ENCODE assay signal across 12 cellular contexts in genomic region chr7:80335473-80336232, GRCh38.
DNase-seq lines count a peak whose midpoint lies in the region; ATAC-seq and TF ChIP-seq lines count a peak whose summit lies in the region.
"Had no signal": no experiment of that assay in that cellular context is flagged by ENCODE, and none has a peak within 500 bp of the region (broad histone marks: within the 10 kb centered on the region; RNA-seq: fewer than 3 reads in every experiment).

No MANE protein-coding gene starts in this region.

- H3K27ac Mint-ChIP-seq in T-helper 2 cell treated with Interferon-gamma antibody and Interleukin-4, amounts not matched to agents 5 μg/mL and 100 μg/mL, for 36 hours = no peak overlapping the region
- H3K27ac Mint-ChIP-seq in CD8-positive, alpha-beta T cell = no peak overlapping the region
- H3K27ac Mint-ChIP-seq: activated B cell treated with CpG ODN at 0.5 μM for 24 hours had no signal

- peak overlapping the region; percentile 34 for H3K4me2 ChIP-seq in hepatocyte

- H3K36me3 ChIP-seq in hepatocyte (replicated peaks; ENCODE audit: insufficient read depth, low read depth) (no peaks in the 10 kb centered on the region), subcutaneous abdominal adipose tissue (ENCODE audit: control insufficient read depth in 5 of 5, insufficient read depth in 5 of 5, low read length in 5 of 5) (no peaks in the 10 kb centered on the region)
- no peaks in the 10 kb centered on the region for H3K36me3 ChIP-seq in CD8-positive, alpha-beta T cell (ENCODE audit: insufficient read depth, low read length)
- H3K36me3 ChIP-seq: pancreas had no signal

- no peak for TF ChIP-seq CTCF in hepatocyte (IDR thresholded peaks at IDR 0.05; ENCODE audit: poor library complexity)
- TF ChIP-seq CTCF in CD8-positive, alpha-beta T cell (IDR thresholded peaks at IDR 0.05) = no peak

- 30% methylated on average over 8 of the region's 8 CpGs for WGBS in hepatocyte (ENCODE audit: low lambda C conversion rate, missing lambda C conversion rate)

- intact Hi-C loops in CD8-positive, alpha-beta T cell (cut with DNase I, micrococcal nuclease) = no loop called here

- no peak for ATAC-seq in GM19035 (IDR thresholded peaks at IDR 0.05; ENCODE audit: unreplicated experiment)
- ATAC-seq in CD8-positive, alpha-beta T cell = no peak

- POLR2A ChIA-PET in CD8-positive, alpha-beta T cell (lab: Charles Lee) = interaction anchor here (0.6 kb wide), 1 partner anchor 262 kb away, joined by 4 read pairs; no protein-coding TSS in a partner anchor

- H3K9me3 ChIP-seq in hepatocyte (ENCODE audit: low read depth) (no peaks in the 10 kb centered on the region), subcutaneous abdominal adipose tissue (ENCODE audit: control insufficient read depth in 5 of 5, low read length in 5 of 5) (no peaks in the 10 kb centered on the region)
- H3K9me3 ChIP-seq in CD8-positive, alpha-beta T cell (ENCODE audit: low read length) = no peaks in the 10 kb centered on the region
- H3K9me3 ChIP-seq: pancreas had no signal

- H3K27ac ChIP-seq in hepatocyte (peak overlapping the region; percentile 59), subcutaneous abdominal adipose tissue (ENCODE audit: low read depth, low read length) (peak overlapping the region; percentile 10)
- no peak overlapping the region for H3K27ac ChIP-seq in CD8-positive, alpha-beta T cell (ENCODE audit: low read depth, low read length)
- H3K27ac ChIP-seq: 22Rv1, pancreas had no signal

- H3K27me3 Mint-ChIP-seq in T-helper 2 cell treated with Interferon-gamma antibody and Interleukin-4, amounts not matched to agents 5 μg/mL and 100 μg/mL, for 36 hours (ENCODE audit: low read depth) = peaks cover 2% of the 10 kb centered on the region
- no peaks in the 10 kb centered on the region for H3K27me3 Mint-ChIP-seq in CD8-positive, alpha-beta T cell (ENCODE audit: low read depth)
- H3K27me3 Mint-ChIP-seq: activated B cell treated with CpG ODN at 0.5 μM for 24 hours had no signal

- no peaks in the 10 kb centered on the region for H3K27me3 ChIP-seq in hepatocyte
- no peaks in the 10 kb centered on the region for H3K27me3 ChIP-seq in subcutaneous abdominal adipose tissue (ENCODE audit: control insufficient read depth in 5 of 5, insufficient read depth in 4 of 5, low read length in 5 of 5)
- no peaks in the 10 kb centered on the region for H3K27me3 ChIP-seq in CD8-positive, alpha-beta T cell (ENCODE audit: insufficient read depth, low read length)
- H3K27me3 ChIP-seq: pancreas had no signal

- no peaks in the 10 kb centered on the region for H4K20me1 ChIP-seq in hepatocyte (ENCODE audit: insufficient read depth, poor library complexity, severe bottlenecking)

- DNase-seq in NCI-H1417 (lab: John Stamatoyannopoulos, UW) (peak in 2 of 3 experiments; percentile 77 to 89), NCI-H1417 treated with DMSO at 0.1 percent for 48 hours (lab: John Stamatoyannopoulos, UW) (no peak), OCI-M1 (lab: John Stamatoyannopoulos, UW) (peak; percentile 72), hepatocyte (ENCODE audit: low spot score) (peak; percentile 76)
- no peak for DNase-seq in T-helper 2 cell treated with Interferon-gamma antibody and Interleukin-4, amounts not matched to agents 5 μg/mL and 100 μg/mL, for 36 hours (ENCODE audit: low spot score)
- DNase-seq in CD8-positive, alpha-beta T cell = no peak
- DNase-seq: activated B cell treated with CpG ODN at 0.5 μM for 24 hours, GDM1, pancreas had no signal

- no peaks in the 10 kb centered on the region for H3K36me3 Mint-ChIP-seq in T-helper 2 cell treated with Interferon-gamma antibody and Interleukin-4, amounts not matched to agents 5 μg/mL and 100 μg/mL, for 36 hours (ENCODE audit: low read depth)
- no peaks in the 10 kb centered on the region for H3K36me3 Mint-ChIP-seq in CD8-positive, alpha-beta T cell

- H3K9me3 Mint-ChIP-seq in T-helper 2 cell treated with Interferon-gamma antibody and Interleukin-4, amounts not matched to agents 5 μg/mL and 100 μg/mL, for 36 hours = no peaks in the 10 kb centered on the region
- peaks cover 2% of the 10 kb centered on the region for H3K9me3 Mint-ChIP-seq in CD8-positive, alpha-beta T cell

- CTCF ChIA-PET in CD8-positive, alpha-beta T cell (lab: Charles Lee) = no interaction called here

- no peaks in the 10 kb centered on the region for H3K79me2 ChIP-seq in hepatocyte

- H3K4me1 Mint-ChIP-seq in T-helper 2 cell treated with Interferon-gamma antibody and Interleukin-4, amounts not matched to agents 5 μg/mL and 100 μg/mL, for 36 hours (ENCODE audit: low read depth) = no peaks in the 10 kb centered on the region
- no peaks in the 10 kb centered on the region for H3K4me1 Mint-ChIP-seq in CD8-positive, alpha-beta T cell (ENCODE audit: low read depth)
- H3K4me1 Mint-ChIP-seq: activated B cell treated with CpG ODN at 0.5 μM for 24 hours had no signal

- peaks cover 8% of the 10 kb centered on the region for H3K4me1 ChIP-seq in hepatocyte (ENCODE audit: insufficient read depth)
- H3K4me1 ChIP-seq in subcutaneous abdominal adipose tissue (ENCODE audit: control insufficient read depth in 5 of 5, insufficient read depth in 5 of 5, low read length in 5 of 5) = peaks cover 0 to 22% (median 18%) of the 10 kb centered on the region in 5 donors
- no peaks in the 10 kb centered on the region for H3K4me1 ChIP-seq in CD8-positive, alpha-beta T cell (ENCODE audit: insufficient read depth, low read length)
- H3K4me1 ChIP-seq: pancreas had no signal

- no peak overlapping the region for H3K4me3 ChIP-seq in hepatocyte
- H3K4me3 ChIP-seq in subcutaneous abdominal adipose tissue (ENCODE audit: low read depth in 1 of 5, low read length in 5 of 5) = no peak overlapping the region
- no peak overlapping the region for H3K4me3 ChIP-seq in CD8-positive, alpha-beta T cell (ENCODE audit: low read depth, low read length)
- H3K4me3 ChIP-seq: pancreas had no signal

- H3K9me2 ChIP-seq in hepatocyte (replicated peaks; ENCODE audit: insufficient read depth) = no peaks in the 10 kb centered on the region

- no peak overlapping the region for H3K4me3 Mint-ChIP-seq in T-helper 2 cell treated with Interferon-gamma antibody and Interleukin-4, amounts not matched to agents 5 μg/mL and 100 μg/mL, for 36 hours
- no peak overlapping the region for H3K4me3 Mint-ChIP-seq in CD8-positive, alpha-beta T cell
- H3K4me3 Mint-ChIP-seq: activated B cell treated with CpG ODN at 0.5 μM for 24 hours had no signal

- peak overlapping the region in 1 of 5 donors; percentile 16 for H3K9ac ChIP-seq in subcutaneous abdominal adipose tissue (ENCODE audit: low read length in 5 of 5)

- H2AFZ ChIP-seq in hepatocyte = no peak overlapping the region

Comparison
In these comparisons a context has a peak if more than half of its experiments do, and no peak if none do; other contexts are left out.
1. DNase-seq: peak in NCI-H1417 (2 of 3), OCI-M1 (single experiment) and hepatocyte (single experiment); none in NCI-H1417 treated with DMSO at 0.1 percent for 48 hours (single experiment), T-helper 2 cell treated with Interferon-gamma antibody and Interleukin-4, amounts not matched to agents 5 μg/mL and 100 μg/mL, for 36 hours (single experiment) and CD8-positive, alpha-beta T cell (0 of 7).